Comparison of ENCODE assay signal across 34 cellular contexts in genomic region chr7:120260111-120260510, GRCh38. TPM values are rescaled to one million over a fixed set of nuclear protein-coding genes. Genes with fewer than 3 reads are reported as not detected.
"Had no signal": no experiment of that assay in that cellular context is flagged by ENCODE, and none has a peak within 500 bp of the region (broad histone marks: within the 10 kb centered on the region; RNA-seq: fewer than 3 reads in every experiment).

No MANE protein-coding gene starts in this region.

- H3K27ac ChIP-seq: body of pancreas, breast epithelium, Peyer's patch, SJSA1, VCaP had no signal

- H3K27me3 ChIP-seq: body of pancreas, breast epithelium, Peyer's patch, SJSA1 had no signal

- H3K9me3 ChIP-seq: breast epithelium, Peyer's patch, SJSA1, SK-N-SH had no signal

- H3K4me1 Mint-ChIP-seq: activated CD4-positive, alpha-beta memory T cell treated with anti-CD3 and anti-CD28 coated beads, Interleukin-2, amount 10 ng/mL, durations not matched to agents 7 days and 5 days; activated naive CD8-positive, alpha-beta T cell treated with anti-CD3 and anti-CD28 coated beads for 36 hours; activated T-helper 17 cell treated with anti-CD3 and anti-CD28 coated beads, Interleukin-2, amount 50 U/mL, for 72 hours had no signal

- H3K27ac Mint-ChIP-seq: activated CD4-positive, alpha-beta memory T cell treated with anti-CD3 and anti-CD28 coated beads, Interleukin-2, amount 10 ng/mL, durations not matched to agents 7 days and 5 days; activated naive CD8-positive, alpha-beta T cell treated with anti-CD3 and anti-CD28 coated beads for 36 hours; activated T-cell treated with anti-CD3 and anti-CD28 coated beads, Interleukin-2, amount 50 U/mL, for 72 hours; activated T-helper 17 cell treated with anti-CD3 and anti-CD28 coated beads, Interleukin-2, amount 50 U/mL, for 72 hours; T-helper 1 cell treated with Interleukin-12 subunit alpha and Interleukin-12 subunit beta and Interleukin-4 antibody, amounts not matched to agents 30 μg/mL and 1 μg/mL, for 36 hours; T-helper 2 cell treated with Interferon-gamma antibody and Interleukin-4, amounts not matched to agents 5 μg/mL and 100 μg/mL, for 36 hours had no signal

- H3K4me3 ChIP-seq: body of pancreas, breast epithelium, Peyer's patch, SJSA1 had no signal

- H3K4me3 Mint-ChIP-seq: activated CD4-positive, alpha-beta memory T cell treated with anti-CD3 and anti-CD28 coated beads, Interleukin-2, amount 10 ng/mL, durations not matched to agents 7 days and 5 days; activated naive CD8-positive, alpha-beta T cell treated with anti-CD3 and anti-CD28 coated beads for 36 hours; activated T-cell treated with anti-CD3 and anti-CD28 coated beads, Interleukin-2, amount 50 U/mL, for 72 hours; activated T-helper 17 cell treated with anti-CD3 and anti-CD28 coated beads, Interleukin-2, amount 50 U/mL, for 72 hours; T-helper 1 cell treated with Interleukin-12 subunit alpha and Interleukin-12 subunit beta and Interleukin-4 antibody, amounts not matched to agents 30 μg/mL and 1 μg/mL, for 36 hours; T-helper 2 cell treated with Interferon-gamma antibody and Interleukin-4, amounts not matched to agents 5 μg/mL and 100 μg/mL, for 36 hours had no signal

- H3K4me1 ChIP-seq: body of pancreas, breast epithelium, Peyer's patch, SJSA1 had no signal

- DNase-seq: activated CD4-positive, alpha-beta memory T cell treated with anti-CD3 and anti-CD28 coated beads, Interleukin-2, amount 10 ng/mL, durations not matched to agents 7 days and 5 days; activated CD4-positive, alpha-beta T cell treated with anti-CD3 and anti-CD28 coated beads for 1 hour; activated CD4-positive, alpha-beta T cell treated with anti-CD3 and anti-CD28 coated beads for 48 hours; activated CD4-positive, CD25-positive, alpha-beta regulatory T cell; activated effector memory CD4-positive, alpha-beta T cell treated with anti-CD3 and anti-CD28 coated beads, Interleukin-2, amount 50 U/mL, for 16 hours; activated naive CD4-positive, alpha-beta T cell; activated naive CD4-positive, alpha-beta T cell treated with anti-CD3 and anti-CD28 coated beads, Interleukin-2, amount 50 U/mL, for 16 hours; activated naive CD8-positive, alpha-beta T cell treated with anti-CD3 and anti-CD28 coated beads for 36 hours; activated T-cell treated with anti-CD3 and anti-CD28 coated beads, Interleukin-2, amount 50 U/mL, for 1 hour; activated T-cell treated with anti-CD3 and anti-CD28 coated beads, Interleukin-2, amount 50 U/mL, for 72 hours; amniotic stem cell; aorta; body of pancreas; cerebellar nuclear complex; Karpas-422; NCI-H1105; NCI-H1417 treated with DMSO at 0.1 percent for 48 hours; NCI-H187 treated with DMSO at 0.1 percent for 48 hours; NCI-H2081 treated with DMSO at 0.1 percent for 48 hours; NCI-H446 treated with DMSO at 0.1 percent for 48 hours; NCI-H524; NCI-H69; Peyer's patch; RPMI8226; SHP77 treated with DMSO at 0.1 percent for 48 hours; SK-N-SH had no signal

- H3K9ac ChIP-seq: SK-N-SH had no signal

- H3K9me3 Mint-ChIP-seq: T-helper 2 cell treated with Interferon-gamma antibody and Interleukin-4, amounts not matched to agents 5 μg/mL and 100 μg/mL, for 36 hours had no signal

- H3K36me3 ChIP-seq: breast epithelium, Peyer's patch, SJSA1 had no signal

- H3K27me3 Mint-ChIP-seq: activated CD4-positive, alpha-beta memory T cell treated with anti-CD3 and anti-CD28 coated beads, Interleukin-2, amount 10 ng/mL, durations not matched to agents 7 days and 5 days; activated naive CD8-positive, alpha-beta T cell treated with anti-CD3 and anti-CD28 coated beads for 36 hours; activated T-helper 17 cell treated with anti-CD3 and anti-CD28 coated beads, Interleukin-2, amount 50 U/mL, for 72 hours had no signal

- H3K4me2 ChIP-seq: SK-N-SH had no signal

RNA-seq across cellular contexts. Expression of gene KCND2, which starts 12.9 kb away (rescaled TPM):
- total RNA-seq: activated CD4-positive, alpha-beta memory T cell treated with anti-CD3 and anti-CD28 coated beads, Interleukin-2, amount 10 ng/mL, durations not matched to agents 7 days and 5 days; activated CD8-positive, alpha-beta memory T cell treated with anti-CD3 and anti-CD28 coated beads for 36 hours; activated naive CD8-positive, alpha-beta T cell treated with anti-CD3 and anti-CD28 coated beads for 36 hours; activated T-cell treated with anti-CD3 and anti-CD28 coated beads, Interleukin-2, amount 50 U/mL, for 72 hours; activated T-helper 17 cell treated with anti-CD3 and anti-CD28 coated beads, Interleukin-2, amount 50 U/mL, for 72 hours; MCF 10A; SJSA1 had no signal
- polyA plus RNA-seq: aorta, SK-N-SH had no signal
